ENCODE assay signal across 11 cellular contexts in the genomic region with DNA sequence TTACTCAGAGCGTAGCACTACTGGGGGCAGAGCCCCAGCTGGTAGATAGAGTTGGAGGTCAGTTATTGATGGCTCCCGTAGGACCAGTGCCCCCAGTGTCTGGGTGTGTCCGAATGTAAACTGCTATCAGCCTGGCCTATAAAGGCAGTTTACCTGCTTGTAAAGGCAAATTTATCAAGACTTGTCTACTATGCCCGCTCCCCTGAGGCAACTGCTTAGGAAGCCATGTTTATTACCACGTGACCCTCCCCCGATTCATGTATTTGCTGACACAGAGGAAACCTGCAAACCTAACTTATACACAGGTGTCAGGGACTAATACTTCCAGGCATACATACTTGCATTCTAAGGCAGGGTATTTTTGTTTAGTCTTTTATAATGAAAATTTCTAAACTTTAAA. TPM values are rescaled to one million over a fixed set of nuclear protein-coding genes. Genes with fewer than 3 reads are reported as not detected.
DNase-seq lines count a peak whose midpoint lies in the region; FAIRE-seq lines count a peak whose summit lies in the region.
"Had no signal": no experiment of that assay in that cellular context is flagged by ENCODE, and none has a peak within 500 bp of the region (broad histone marks: within the 10 kb centered on the region; RNA-seq: fewer than 3 reads in every experiment).

No MANE protein-coding gene starts in this region.

- H3K4me2 ChIP-seq in mesendoderm (ENCODE audit: low read length) = no peak overlapping the region
- H3K4me2 ChIP-seq: SK-N-SH, smooth muscle cell had no signal

- H3K4ac ChIP-seq in mesendoderm (ENCODE audit: low read depth, low read length) = no peak overlapping the region

- H3K9me3 ChIP-seq in small intestine (ENCODE audit: control insufficient read depth, low read depth) = no peaks in the 10 kb centered on the region
- H3K9me3 ChIP-seq: SK-N-SH, uterus had no signal

- no peaks in the 10 kb centered on the region for H3K79me1 ChIP-seq in mesendoderm (ENCODE audit: low read length)

- no peak overlapping the region for H2BK15ac ChIP-seq in mesendoderm (replicated peaks; ENCODE audit: low read depth)

- no peak overlapping the region for H4K8ac ChIP-seq in mesendoderm (ENCODE audit: low read depth, low read length)

- no peak for FAIRE-seq in small intestine (lab: Jason Lieb, UNC)
- FAIRE-seq: TTC549 had no signal

- H3K4me3 ChIP-seq in small intestine (ENCODE audit: low read depth in 1 of 2, low read length in 2 of 2) = no peak overlapping the region
- H3K4me3 ChIP-seq in mesendoderm (ENCODE audit: low read length) = no peak overlapping the region
- H3K4me3 ChIP-seq: smooth muscle cell, uterus had no signal

- H3K27ac ChIP-seq in small intestine (ENCODE audit: low read depth in 1 of 2, low read length in 1 of 2) = peak overlapping the region; percentile 86 to 90
- no peak overlapping the region for H3K27ac ChIP-seq in mesendoderm (ENCODE audit: low read depth, low read length)
- H3K27ac ChIP-seq: parathyroid adenoma, uterus had no signal

- WGBS in small intestine, 3 donors = 10 to 57% (median 30%) methylated on average over 6 of the region's 6 CpGs
- WGBS in mesendoderm (ENCODE audit: extremely low coverage, insufficient coverage, low lambda C conversion rate) = no CpG with 5 or more reads among the region's 6 CpGs

- no peaks in the 10 kb centered on the region for H3K4me1 ChIP-seq in small intestine (ENCODE audit: control insufficient read depth in 2 of 2, insufficient read depth in 1 of 2, low read depth in 1 of 2, low read length in 1 of 2)
- no peaks in the 10 kb centered on the region for H3K4me1 ChIP-seq in mesendoderm (ENCODE audit: control insufficient read depth, low read depth, low read length)
- H3K4me1 ChIP-seq: uterus had no signal

- H3K9ac ChIP-seq in mesendoderm (ENCODE audit: low read length) = no peak overlapping the region
- H3K9ac ChIP-seq: parathyroid adenoma, SK-N-SH had no signal

- H2AK5ac ChIP-seq in mesendoderm (ENCODE audit: low read length) = no peak overlapping the region

- H3K36me3 ChIP-seq in small intestine (ENCODE audit: control insufficient read depth in 2 of 2, insufficient read depth in 2 of 2, low read length in 2 of 2) (peaks cover 0 to 2% of the 10 kb centered on the region in 2 donors), mesendoderm (ENCODE audit: control insufficient read depth, insufficient read depth, low read length) (no peaks in the 10 kb centered on the region)
- H3K36me3 ChIP-seq: uterus had no signal

- no peak overlapping the region for H2BK120ac ChIP-seq in mesendoderm (ENCODE audit: low read depth, low read length)

- H3K56ac ChIP-seq in mesendoderm (ENCODE audit: low read length) = no peak overlapping the region

- no peaks in the 10 kb centered on the region for H3K79me2 ChIP-seq in mesendoderm (ENCODE audit: control insufficient read depth, insufficient read depth, low read length)
- H3K79me2 ChIP-seq: parathyroid adenoma had no signal

- no peak overlapping the region for H4K5ac ChIP-seq in mesendoderm (ENCODE audit: low read length)

- no peak overlapping the region for H3K18ac ChIP-seq in mesendoderm (ENCODE audit: low read length)

- peak; percentile 11 for DNase-seq in NCI-H146 (lab: John Stamatoyannopoulos, UW)
- no peak for DNase-seq in NCI-H146 treated with DMSO at 0.1 percent for 48 hours (lab: John Stamatoyannopoulos, UW; ENCODE audit: unreplicated experiment)
- DNase-seq in small intestine = peak; percentile 84
- no peak for DNase-seq in mesendoderm
- DNase-seq: activated T-cell treated with anti-CD3 and anti-CD28 coated beads, Interleukin-2, amount 50 U/mL, for 48 hours; SK-N-SH; uterus had no signal

- H3K27me3 ChIP-seq in small intestine (ENCODE audit: control insufficient read depth in 2 of 2, insufficient read depth in 2 of 2, low read length in 2 of 2) = no peaks in the 10 kb centered on the region
- H3K27me3 ChIP-seq in mesendoderm (ENCODE audit: insufficient read depth, low read length, poor library complexity) = no peaks in the 10 kb centered on the region
- H3K27me3 ChIP-seq: uterus had no signal

- no peak overlapping the region for H3K23ac ChIP-seq in mesendoderm (ENCODE audit: low read length)

- H2BK5ac ChIP-seq in mesendoderm (ENCODE audit: low read length) = no peak overlapping the region

RNA-seq across cellular contexts. Expression of a gene that starts 0.6 kb away (rescaled TPM):
- 100 to 1,000 TPM; 104 to 348 (median 348) TPM for polyA plus RNA-seq in small intestine
- not detected for polyA plus RNA-seq in mesendoderm (2013, experiment 1 of 2)
- polyA plus RNA-seq in mesendoderm (2013, experiment 2 of 2) = 0.06 TPM
- polyA plus RNA-seq: CD14-positive monocyte, SK-N-SH, smooth muscle cell had no signal

RNA-seq across cellular contexts. Expression of a gene that starts 14.7 kb away (rescaled TPM):
- polyA plus RNA-seq in small intestine = 100 to 1,000 TPM in 2 of 3 donors, 10 to 100 TPM in 1; 85.0 to 258 (median 170) TPM
- 90.7 TPM for polyA plus RNA-seq in mesendoderm (2013, experiment 1 of 2)
- polyA plus RNA-seq in mesendoderm (2013, experiment 2 of 2) = 92.6 TPM

RNA-seq across cellular contexts. Expression of a gene that starts 21.9 kb away (rescaled TPM):
- 10 to 100 TPM; 54.5 to 95.9 (median 63.8) TPM for polyA plus RNA-seq in small intestine
- polyA plus RNA-seq in mesendoderm (2013, experiment 1 of 2) = 52.5 TPM
- polyA plus RNA-seq in mesendoderm (2013, experiment 2 of 2) = 49.3 TPM

RNA-seq across cellular contexts. Expression of a gene that starts 22.3 kb away (rescaled TPM):
- polyA plus RNA-seq in small intestine = 10 to 100 TPM; 28.8 to 94.6 (median 59.4) TPM
- polyA plus RNA-seq in mesendoderm (2013, experiment 1 of 2) = 6.6 TPM
- 7.2 TPM for polyA plus RNA-seq in mesendoderm (2013, experiment 2 of 2)

RNA-seq across cellular contexts. Expression of a gene that starts 44.9 kb away (rescaled TPM):
- 1 to 10 TPM in 2 of 3 donors, under 1 TPM in 1; 0.67 to 1.9 (median 1.8) TPM for polyA plus RNA-seq in small intestine
- polyA plus RNA-seq in mesendoderm (2013, experiment 1 of 2) = 1.2 TPM
- 1.2 TPM for polyA plus RNA-seq in mesendoderm (2013, experiment 2 of 2)
- polyA plus RNA-seq: CD14-positive monocyte had no signal

Comparison
In these comparisons a context has a peak if more than half of its experiments do, and no peak if none do; other contexts are left out.
1. DNase-seq: peak in NCI-H146 (single experiment) and small intestine (single experiment); none in NCI-H146 treated with DMSO at 0.1 percent for 48 hours (single experiment) and mesendoderm (single experiment).